1 cellular context compared by ENCODE assay signal in genomic region chr12:56723352-56723751, GRCh38.
TF ChIP-seq lines count a peak whose summit lies in the region.

No MANE protein-coding gene starts in this region.

TF ChIP-seq in H1, 55 proteins besides CTCF, POLR2A, EP300 and RAD21:
- TF ChIP-seq MAFK (IDR thresholded peaks at IDR 0.05; ENCODE audit: low read depth, low read length): no peak
- no peak for TF ChIP-seq RBBP5 (IDR thresholded peaks at IDR 0.05; ENCODE audit: borderline replicate concordance, low read depth, low read length)
- TF ChIP-seq SIRT6 (IDR thresholded peaks at IDR 0.05; ENCODE audit: low read length): no peak
- TF ChIP-seq ZNF274 (IDR thresholded peaks at IDR 0.05; ENCODE audit: borderline replicate concordance, extremely low read depth, low read length): no peak
- TF ChIP-seq KDM4A (IDR thresholded peaks at IDR 0.05; ENCODE audit: low read depth, low read length, severe bottlenecking): no peak
- no peak for TF ChIP-seq CBX8 (IDR thresholded peaks at IDR 0.05; ENCODE audit: borderline replicate concordance, low read depth, low read length)
